ENCODE assay signal across 22 cellular contexts in genomic region chr22:42451499-42452145, GRCh38. TPM values are rescaled to one million over a fixed set of nuclear protein-coding genes. Genes with fewer than 3 reads are reported as not detected.
DNase-seq lines count a peak whose midpoint lies in the region; ATAC-seq, FAIRE-seq and TF ChIP-seq lines count a peak whose summit lies in the region.
"Had no signal": no experiment of that assay in that cellular context is flagged by ENCODE, and none has a peak within 500 bp of the region (broad histone marks: within the 10 kb centered on the region; RNA-seq: fewer than 3 reads in every experiment).

No MANE protein-coding gene starts in this region.

- no peak for FAIRE-seq in kidney (lab: Jason Lieb, UNC)
- FAIRE-seq: GM12892, GM19239, H54 had no signal

- no peak for DNase-seq in WTC11 (ENCODE audit: low spot score)
- DNase-seq in central memory CD8-positive, alpha-beta T cell (ENCODE audit: low spot score in 2 of 2), result no peak
- peak; percentile 8 for DNase-seq in kidney
- no peak for DNase-seq in glutamatergic neuron
- DNase-seq in activated effector memory CD4-positive, alpha-beta T cell treated with anti-CD3 and anti-CD28 coated beads, Interleukin-2, amount 50 U/mL, for 16 hours, result no peak
- DNase-seq in CD8-positive, alpha-beta memory T cell, result no peak
- DNase-seq: Calu3; CD4-positive, alpha-beta T cell; COR-L47; DMS53; DMS79 treated with DMSO at 0.1 percent for 48 hours; GF-D8; GOT3; HFFc6 had no signal

- no peak overlapping the region for H3K27ac ChIP-seq in kidney (ENCODE audit: low read depth in 2 of 2, low read length in 2 of 2)
- no peak overlapping the region for H3K27ac ChIP-seq in CD8-positive, alpha-beta memory T cell (ENCODE audit: low read depth, low read length)
- H3K27ac ChIP-seq: BLaER1 treated with 17β-estradiol and CSF1 and Interleukin-3, amounts not matched to agents 10 nM and 100 nM had no signal

- H3K27me3 ChIP-seq in CD8-positive, alpha-beta memory T cell (ENCODE audit: insufficient read depth, low read length, poor library complexity, severe bottlenecking), result no peaks in the 10 kb centered on the region
- H3K27me3 ChIP-seq: BLaER1 treated with 17β-estradiol and CSF1 and Interleukin-3, amounts not matched to agents 10 nM and 100 nM had no signal

- no peaks in the 10 kb centered on the region for H3K4me1 ChIP-seq in kidney (ENCODE audit: control insufficient read depth in 1 of 2, insufficient read depth in 1 of 2, low read depth in 1 of 2, low read length in 2 of 2)
- H3K4me1 ChIP-seq in CD8-positive, alpha-beta memory T cell (ENCODE audit: insufficient read depth, low read length), result no peaks in the 10 kb centered on the region
- H3K4me1 ChIP-seq: HAP-1 had no signal

- CTCF ChIA-PET in WTC11 (lab: Charles Lee), result interaction anchor here (0.6 to 3.4 kb wide), 3 partner anchors 8 to 35 kb away, joined by 3 to 10 read pairs (median 4); no protein-coding TSS in a partner anchor
- CTCF ChIA-PET in CD8-positive, alpha-beta memory T cell (lab: Charles Lee), result interaction anchor here (0.6 to 0.7 kb wide), 2 partner anchors 14 to 24 kb away, joined by 3 read pairs; no protein-coding TSS in a partner anchor

- H3K9me3 Mint-ChIP-seq in WTC11 (no peaks in the 10 kb centered on the region), glutamatergic neuron (ENCODE audit: unreplicated experiment) (peaks cover 2% of the 10 kb centered on the region)
- H3K9me3 Mint-ChIP-seq in central memory CD8-positive, alpha-beta T cell, result no peaks in the 10 kb centered on the region
- no peaks in the 10 kb centered on the region for H3K9me3 Mint-ChIP-seq in CD8-positive, alpha-beta memory T cell
- H3K9me3 Mint-ChIP-seq: CD4-positive, alpha-beta T cell; HFFc6 had no signal

- H3K27me3 Mint-ChIP-seq in WTC11 (ENCODE audit: low read depth), result peaks cover 15% of the 10 kb centered on the region
- H3K27me3 Mint-ChIP-seq in central memory CD8-positive, alpha-beta T cell, result peaks cover 30% of the 10 kb centered on the region
- H3K27me3 Mint-ChIP-seq in glutamatergic neuron (ENCODE audit: unreplicated experiment), result peaks cover 2% of the 10 kb centered on the region
- peaks cover 8 to 26% of the 10 kb centered on the region in 2 donors for H3K27me3 Mint-ChIP-seq in CD8-positive, alpha-beta memory T cell

- no peaks in the 10 kb centered on the region for H3K9me3 ChIP-seq in kidney (ENCODE audit: control insufficient read depth in 1 of 2, low read length in 2 of 2)
- no peaks in the 10 kb centered on the region for H3K9me3 ChIP-seq in CD8-positive, alpha-beta memory T cell (ENCODE audit: low read length)
- H3K9me3 ChIP-seq: HAP-1 had no signal

- H3K27ac Mint-ChIP-seq in WTC11, result no peak overlapping the region
- H3K27ac Mint-ChIP-seq in central memory CD8-positive, alpha-beta T cell (ENCODE audit: low read depth), result peak overlapping the region; percentile 24
- H3K27ac Mint-ChIP-seq in glutamatergic neuron (ENCODE audit: unreplicated experiment), result no peak overlapping the region
- peak overlapping the region in 1 of 8 donors; percentile 37 for H3K27ac Mint-ChIP-seq in CD8-positive, alpha-beta memory T cell
- H3K27ac Mint-ChIP-seq: B cell; CD14-positive monocyte; CD4-positive, alpha-beta T cell; HFFc6 had no signal

- no peak for TF ChIP-seq CTCF in WTC11 (IDR thresholded peaks at IDR 0.05)
- no peak for TF ChIP-seq CTCF in kidney (IDR thresholded peaks at IDR 0.05; ENCODE audit: borderline replicate concordance, extremely low read depth, insufficient read depth)
- TF ChIP-seq CTCF in glutamatergic neuron (IDR thresholded peaks at IDR 0.05; ENCODE audit: partially characterized antibody, unreplicated experiment), result no peak

- intact Hi-C loops in kidney (cut with DNase I), result no loop called here

- ATAC-seq in WTC11 (no peak), GM21717 (IDR thresholded peaks at IDR 0.05; ENCODE audit: unreplicated experiment) (no peak)
- ATAC-seq in central memory CD8-positive, alpha-beta T cell (replicated peaks; ENCODE audit: extremely low read depth, poor library complexity, severe bottlenecking), result no peak

- H3K9ac ChIP-seq in kidney (ENCODE audit: low read length in 2 of 2), result no peak overlapping the region

- POLR2A ChIA-PET in WTC11 (lab: Charles Lee), result no interaction called here
- POLR2A ChIA-PET in CD8-positive, alpha-beta memory T cell (lab: Charles Lee), result no interaction called here

- H3K4me3 ChIP-seq in kidney (ENCODE audit: low read length in 2 of 2), result no peak overlapping the region
- H3K4me3 ChIP-seq in CD8-positive, alpha-beta memory T cell (ENCODE audit: low read length), result no peak overlapping the region
- H3K4me3 ChIP-seq: BLaER1 treated with 17β-estradiol and CSF1 and Interleukin-3, amounts not matched to agents 10 nM and 100 nM; HAP-1 had no signal

- H3K4me1 Mint-ChIP-seq in WTC11 (no peaks in the 10 kb centered on the region), glutamatergic neuron (ENCODE audit: low read depth, unreplicated experiment) (no peaks in the 10 kb centered on the region)
- no peaks in the 10 kb centered on the region for H3K4me1 Mint-ChIP-seq in central memory CD8-positive, alpha-beta T cell
- H3K4me1 Mint-ChIP-seq in CD8-positive, alpha-beta memory T cell, result no peaks in the 10 kb centered on the region
- H3K4me1 Mint-ChIP-seq: CD14-positive monocyte had no signal

- no peaks in the 10 kb centered on the region for H3K36me3 ChIP-seq in kidney (ENCODE audit: control insufficient read depth in 1 of 2, insufficient read depth in 2 of 2, low read length in 2 of 2)
- no peaks in the 10 kb centered on the region for H3K36me3 ChIP-seq in CD8-positive, alpha-beta memory T cell (ENCODE audit: insufficient read depth, low read length)
- H3K36me3 ChIP-seq: BLaER1 treated with 17β-estradiol and CSF1 and Interleukin-3, amounts not matched to agents 10 nM and 100 nM; HAP-1 had no signal

- H3K4me3 Mint-ChIP-seq in WTC11 (no peak overlapping the region), glutamatergic neuron (ENCODE audit: unreplicated experiment) (no peak overlapping the region)
- no peak overlapping the region for H3K4me3 Mint-ChIP-seq in central memory CD8-positive, alpha-beta T cell
- H3K4me3 Mint-ChIP-seq in CD8-positive, alpha-beta memory T cell, result no peak overlapping the region
- H3K4me3 Mint-ChIP-seq: B cell; CD14-positive monocyte; CD4-positive, alpha-beta T cell; HFFc6 had no signal

- H3K36me3 Mint-ChIP-seq in WTC11 (no peaks in the 10 kb centered on the region), glutamatergic neuron (ENCODE audit: unreplicated experiment) (no peaks in the 10 kb centered on the region)
- H3K36me3 Mint-ChIP-seq in central memory CD8-positive, alpha-beta T cell (ENCODE audit: insufficient read depth), result no peaks in the 10 kb centered on the region
- H3K36me3 Mint-ChIP-seq in CD8-positive, alpha-beta memory T cell, result no peaks in the 10 kb centered on the region
- H3K36me3 Mint-ChIP-seq: CD14-positive monocyte had no signal

TF ChIP-seq in WTC11, 78 proteins besides CTCF, POLR2A, EP300 and RAD21:
- no peak for TF ChIP-seq PREB (CRISPR knock-in tag; IDR thresholded peaks at IDR 0.05; ENCODE audit: borderline replicate concordance)
- TF ChIP-seq ZNF263 (CRISPR knock-in tag; IDR thresholded peaks at IDR 0.05; ENCODE audit: low read depth), result peak; percentile 52; the same call in 1 of the 2 replicates

RNA-seq across cellular contexts. Expression of gene NFAM1, which starts 19.4 kb away (rescaled TPM):
- total RNA-seq in WTC11 (2021) (0.92 to 1.6 TPM (median 1.2 TPM) in 3 replicates), kidney (7.9 TPM), glutamatergic neuron (ENCODE audit: unreplicated experiment) (0.91 TPM)
- polyA plus RNA-seq in kidney (ENCODE audit: insufficient read depth, low read depth, low replicate concordance), result 0.60 TPM
- under 1 TPM; 0.16 to 0.31 TPM for total RNA-seq in CD8-positive, alpha-beta memory T cell
- polyA plus RNA-seq in CD8-positive, alpha-beta memory T cell, result not detected
- total RNA-seq: HFFc6 had no signal
